Comparison of ENCODE assay signal across 9 cellular contexts in the genomic region with DNA sequence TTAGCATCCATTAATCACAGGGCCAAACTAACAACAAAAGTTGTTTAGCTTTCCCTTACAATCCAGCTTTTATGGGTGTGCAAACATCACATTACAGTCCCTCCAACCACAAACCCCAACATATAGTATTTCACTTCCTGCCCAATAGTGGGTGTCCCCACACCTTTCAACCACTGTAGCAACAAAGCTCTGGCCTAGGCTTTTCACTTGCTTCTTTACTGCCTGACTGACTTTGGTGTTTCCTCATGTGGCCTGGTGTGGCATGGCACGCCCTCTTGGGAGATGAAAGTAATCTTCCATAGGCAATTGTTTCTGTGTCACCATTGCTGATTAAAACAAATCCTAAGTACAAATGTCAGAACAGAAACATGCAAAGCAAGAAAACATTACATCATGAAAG. TPM values are rescaled to one million over a fixed set of nuclear protein-coding genes. Genes with fewer than 3 reads are reported as not detected.
A peak's percentile ranks its signal among the peaks of the same experiment; 100 is the strongest.
DNase-seq lines count a peak whose midpoint lies in the region; ATAC-seq and TF ChIP-seq lines count a peak whose summit lies in the region.
"Had no signal": no experiment of that assay in that cellular context is flagged by ENCODE, and none has a peak within 500 bp of the region (broad histone marks: within the 10 kb centered on the region; RNA-seq: fewer than 3 reads in every experiment).

No MANE protein-coding gene starts in this region.

- H3K4me3 Mint-ChIP-seq in CD4-positive, alpha-beta T cell: no peak overlapping the region
- H3K4me3 Mint-ChIP-seq in activated CD4-positive, alpha-beta T cell treated with anti-CD3 and anti-CD28 coated beads, Interleukin-2, amount 10 ng/mL, durations not matched to agents 24 days and 14 days: peak overlapping the region; percentile 18
- no peak overlapping the region for H3K4me3 Mint-ChIP-seq in neural progenitor cell

- peak in 6 of 10 experiments; percentile 3 to 25 (median 10) for DNase-seq in CD4-positive, alpha-beta T cell
- peak; percentile 90 for DNase-seq in activated CD4-positive, alpha-beta T cell treated with anti-CD3 and anti-CD28 coated beads, Interleukin-2, amount 10 ng/mL, durations not matched to agents 24 days and 14 days
- DNase-seq in neural progenitor cell (ENCODE audit: low spot score) (peak; percentile 4), superior temporal gyrus (ENCODE audit: extremely low spot score) (no peak), C1 segment of cervical spinal cord (lab: John Stamatoyannopoulos, UW) (no peak), NCI-H1694 treated with DMSO at 0.1 percent for 48 hours (lab: John Stamatoyannopoulos, UW) (no peak)

- no peaks in the 10 kb centered on the region for H3K79me2 ChIP-seq in neural progenitor cell (ENCODE audit: low read depth)

- H3K4me1 ChIP-seq in neural progenitor cell: no peaks in the 10 kb centered on the region

- H4K20me1 ChIP-seq in neural progenitor cell (ENCODE audit: low read depth): no peaks in the 10 kb centered on the region

- no peak overlapping the region for H3K9ac ChIP-seq in neural progenitor cell

- CTCF ChIA-PET in CD4-positive, alpha-beta T cell (lab: Charles Lee): interaction anchor here (0.7 to 1.4 kb wide), 2 partner anchors 208 to 468 kb away, joined by 3 to 6 read pairs; no protein-coding TSS in a partner anchor

- peaks cover 8% of the 10 kb centered on the region for H3K36me3 ChIP-seq in neural progenitor cell

- no peaks in the 10 kb centered on the region for H3K9me3 Mint-ChIP-seq in CD4-positive, alpha-beta T cell
- no peaks in the 10 kb centered on the region for H3K9me3 Mint-ChIP-seq in activated CD4-positive, alpha-beta T cell treated with anti-CD3 and anti-CD28 coated beads, Interleukin-2, amount 10 ng/mL, durations not matched to agents 24 days and 14 days
- no peaks in the 10 kb centered on the region for H3K9me3 Mint-ChIP-seq in neural progenitor cell

- POLR2A ChIA-PET in CD4-positive, alpha-beta T cell (lab: Charles Lee): interaction anchor here (0.6 to 1.1 kb wide), 3 partner anchors 16 to 120 kb away, joined by 3 read pairs; no protein-coding TSS in a partner anchor

- TF ChIP-seq CTCF in CD4-positive, alpha-beta T cell (IDR thresholded peaks at IDR 0.05): no peak
- TF ChIP-seq CTCF in neural progenitor cell (IDR thresholded peaks at IDR 0.05): no peak

- no peak overlapping the region for H3K4me2 ChIP-seq in neural progenitor cell

- H3K27ac Mint-ChIP-seq in CD4-positive, alpha-beta T cell: peak overlapping the region; percentile 55
- H3K27ac Mint-ChIP-seq in activated CD4-positive, alpha-beta T cell treated with anti-CD3 and anti-CD28 coated beads, Interleukin-2, amount 10 ng/mL, durations not matched to agents 24 days and 14 days: peak overlapping the region; percentile 51
- H3K27ac Mint-ChIP-seq in neural progenitor cell: no peak overlapping the region

- H2AFZ ChIP-seq in neural progenitor cell (replicated peaks): no peak overlapping the region

- H3K9me3 ChIP-seq in CD4-positive, alpha-beta T cell (ENCODE audit: control insufficient read depth, low read length): no peaks in the 10 kb centered on the region
- no peaks in the 10 kb centered on the region for H3K9me3 ChIP-seq in neural progenitor cell (ENCODE audit: low read depth)

- ATAC-seq in CD4-positive, alpha-beta T cell (ENCODE audit: poor library complexity): peak; percentile 93
- ATAC-seq in GM19324 (IDR thresholded peaks at IDR 0.05; ENCODE audit: low FRiP score, unreplicated experiment) (peak; percentile 75), HG03139 (IDR thresholded peaks at IDR 0.05; ENCODE audit: unreplicated experiment) (peak; percentile 89)

- no peak overlapping the region for H3K27ac ChIP-seq in CD4-positive, alpha-beta T cell (ENCODE audit: low read depth, low read length)
- no peak overlapping the region for H3K27ac ChIP-seq in neural progenitor cell

- no peaks in the 10 kb centered on the region for H3K27me3 Mint-ChIP-seq in CD4-positive, alpha-beta T cell
- H3K27me3 Mint-ChIP-seq in activated CD4-positive, alpha-beta T cell treated with anti-CD3 and anti-CD28 coated beads, Interleukin-2, amount 10 ng/mL, durations not matched to agents 24 days and 14 days: no peaks in the 10 kb centered on the region
- H3K27me3 Mint-ChIP-seq in neural progenitor cell (ENCODE audit: insufficient read depth, low read depth): no peaks in the 10 kb centered on the region

- no peaks in the 10 kb centered on the region for H3F3A ChIP-seq in neural progenitor cell (ENCODE audit: low read depth)

- intact Hi-C loops in CD4-positive, alpha-beta T cell (cut with DNase I, micrococcal nuclease): no loop called here
- intact Hi-C loops in activated CD4-positive, alpha-beta T cell treated with anti-CD3 and anti-CD28 coated beads, Interleukin-2, amount 10 ng/mL, durations not matched to agents 24 days and 14 days (cut with micrococcal nuclease): loop anchor here (2.0 kb wide), 2 partner anchors 46 to 468 kb away; partner anchors contain the start of genes MCM8 and TRMT6

- peaks cover 28% of the 10 kb centered on the region for H3K4me1 Mint-ChIP-seq in CD4-positive, alpha-beta T cell (ENCODE audit: low read depth)
- H3K4me1 Mint-ChIP-seq in activated CD4-positive, alpha-beta T cell treated with anti-CD3 and anti-CD28 coated beads, Interleukin-2, amount 10 ng/mL, durations not matched to agents 24 days and 14 days: peaks cover 15% of the 10 kb centered on the region
- H3K4me1 Mint-ChIP-seq in neural progenitor cell: no peaks in the 10 kb centered on the region

- no peaks in the 10 kb centered on the region for H3K36me3 Mint-ChIP-seq in CD4-positive, alpha-beta T cell (ENCODE audit: low read depth)
- H3K36me3 Mint-ChIP-seq in activated CD4-positive, alpha-beta T cell treated with anti-CD3 and anti-CD28 coated beads, Interleukin-2, amount 10 ng/mL, durations not matched to agents 24 days and 14 days (ENCODE audit: low read depth): peaks cover 17% of the 10 kb centered on the region
- peaks cover 6% of the 10 kb centered on the region for H3K36me3 Mint-ChIP-seq in neural progenitor cell

- no peaks in the 10 kb centered on the region for H3K27me3 ChIP-seq in CD4-positive, alpha-beta T cell (ENCODE audit: control insufficient read depth, insufficient read depth, low read length)
- no peaks in the 10 kb centered on the region for H3K27me3 ChIP-seq in neural progenitor cell

- H3K4me3 ChIP-seq in neural progenitor cell: no peak overlapping the region

RNA-seq across cellular contexts. Expression of gene CRLS1, which starts 9.2 kb away (rescaled TPM):
- total RNA-seq in CD4-positive, alpha-beta T cell: 1 to 10 TPM; 6.7 to 7.6 TPM
- total RNA-seq in activated CD4-positive, alpha-beta T cell treated with anti-CD3 and anti-CD28 coated beads, Interleukin-2, amount 10 ng/mL, durations not matched to agents 24 days and 14 days: 59.4 and 60.2 TPM in 2 replicates
- total RNA-seq in neural progenitor cell (ENCODE audit: low replicate concordance): 46.0 and 67.9 TPM in 2 replicates

RNA-seq across cellular contexts. Expression of gene MCM8, which starts 46.3 kb away (rescaled TPM):
- 1 to 10 TPM; 1.4 to 1.7 TPM for total RNA-seq in CD4-positive, alpha-beta T cell
- total RNA-seq in activated CD4-positive, alpha-beta T cell treated with anti-CD3 and anti-CD28 coated beads, Interleukin-2, amount 10 ng/mL, durations not matched to agents 24 days and 14 days: 41.0 and 42.2 TPM in 2 replicates
- total RNA-seq in neural progenitor cell (ENCODE audit: low replicate concordance): 32.1 and 45.2 TPM in 2 replicates

RNA-seq across cellular contexts. Expression of gene TRMT6, which starts 46.4 kb away (rescaled TPM):
- 1 to 10 TPM; 8.1 TPM for total RNA-seq in CD4-positive, alpha-beta T cell
- 33.6 and 35.5 TPM in 2 replicates for total RNA-seq in activated CD4-positive, alpha-beta T cell treated with anti-CD3 and anti-CD28 coated beads, Interleukin-2, amount 10 ng/mL, durations not matched to agents 24 days and 14 days
- total RNA-seq in neural progenitor cell (ENCODE audit: low replicate concordance): 10.7 and 11.1 TPM in 2 replicates

RNA-seq across cellular contexts. Expression of gene LRRN4, which starts 57.1 kb away (rescaled TPM):
- total RNA-seq in CD4-positive, alpha-beta T cell: under 1 TPM; 0.08 to 0.17 TPM
- not detected in 2 replicates for total RNA-seq in activated CD4-positive, alpha-beta T cell treated with anti-CD3 and anti-CD28 coated beads, Interleukin-2, amount 10 ng/mL, durations not matched to agents 24 days and 14 days
- total RNA-seq in neural progenitor cell (ENCODE audit: low replicate concordance): not detected in 2 replicates
- total RNA-seq: myocyte had no signal

Comparison
In these comparisons a context has a peak if more than half of its experiments do, and no peak if none do; other contexts are left out.
1. DNase-seq: peak in CD4-positive, alpha-beta T cell (6 of 10), activated CD4-positive, alpha-beta T cell treated with anti-CD3 and anti-CD28 coated beads, Interleukin-2, amount 10 ng/mL, durations not matched to agents 24 days and 14 days (single experiment) and neural progenitor cell (single experiment); none in superior temporal gyrus (single experiment), C1 segment of cervical spinal cord (0 of 14) and NCI-H1694 treated with DMSO at 0.1 percent for 48 hours (single experiment).
2. RNA of gene MCM8, which starts 46.3 kb away (total RNA-seq): 32.1 to 45.2 TPM in neural progenitor cell and 41.0 to 42.2 TPM in activated CD4-positive, alpha-beta T cell treated with anti-CD3 and anti-CD28 coated beads, Interleukin-2, amount 10 ng/mL, durations not matched to agents 24 days and 14 days; 1.4 to 1.7 TPM in CD4-positive, alpha-beta T cell; every median in the first group is over 10 times any median in the second.
3. Peak in every context shown above with its lines, with median percentiles within 50 percentile points of each other: ATAC-seq.